ENCODE assay signal across 1 cellular context in genomic region chr11:121671276-121672168, GRCh38.
TF ChIP-seq lines count a peak whose summit lies in the region.

No MANE protein-coding gene starts in this region.

TF ChIP-seq in Ishikawa, 13 proteins besides CTCF, POLR2A, EP300 and RAD21 (continued from another document):
- TF ChIP-seq, protein P1, sequence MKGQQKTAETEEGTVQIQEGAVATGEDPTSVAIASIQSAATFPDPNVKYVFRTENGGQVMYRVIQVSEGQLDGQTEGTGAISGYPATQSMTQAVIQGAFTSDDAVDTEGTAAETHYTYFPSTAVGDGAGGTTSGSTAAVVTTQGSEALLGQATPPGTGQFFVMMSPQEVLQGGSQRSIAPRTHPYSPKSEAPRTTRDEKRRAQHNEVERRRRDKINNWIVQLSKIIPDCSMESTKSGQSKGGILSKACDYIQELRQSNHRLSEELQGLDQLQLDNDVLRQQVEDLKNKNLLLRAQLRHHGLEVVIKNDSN (IDR thresholded peaks at IDR 0.05), result no peak
- peak; percentile 87 for TF ChIP-seq MAX (IDR thresholded peaks at IDR 0.05)
- TF ChIP-seq CEBPB (IDR thresholded peaks at IDR 0.05), result no peak
